In genomic region chr7:56092789-56093531, GRCh38 we compare ENCODE assay signal across 9 cellular contexts. TPM values are rescaled to one million over a fixed set of nuclear protein-coding genes. Genes with fewer than 3 reads are reported as not detected.
DNase-seq lines count a peak whose midpoint lies in the region; ATAC-seq, FAIRE-seq and TF ChIP-seq lines count a peak whose summit lies in the region.
"Had no signal": no experiment of that assay in that cellular context is flagged by ENCODE, and none has a peak within 500 bp of the region (broad histone marks: within the 10 kb centered on the region; RNA-seq: fewer than 3 reads in every experiment).

PHKG1 (minus strand) TSS chr7:56092952; CDS start chr7:56088941, 4,011 bp downstream.

- H3K4me3 Mint-ChIP-seq in WTC11, result no peak within 1 kb of the TSS
- H3K4me3 Mint-ChIP-seq in CD8-positive, alpha-beta T cell, result no peak within 1 kb of the TSS
- H3K4me3 Mint-ChIP-seq: activated naive CD8-positive, alpha-beta T cell treated with anti-CD3 and anti-CD28 coated beads, Interleukin-2, amount 10 ng/mL, durations not matched to agents 7 days and 5 days had no signal

- H3K27ac ChIP-seq in CD8-positive, alpha-beta T cell (ENCODE audit: low read depth, low read length), result no peak within 1 kb of the TSS

- intact Hi-C loops in cardiac septum (cut with DNase I), result no loop called here
- intact Hi-C loops in CD8-positive, alpha-beta T cell (cut with DNase I, micrococcal nuclease), result no loop called here

- H3K27me3 Mint-ChIP-seq in WTC11 (ENCODE audit: low read depth), result peaks cover 3% of the 10 kb centered on the region; the same call in 1 of the 2 replicates
- H3K27me3 Mint-ChIP-seq in CD8-positive, alpha-beta T cell (ENCODE audit: low read depth), result no peaks in the 10 kb centered on the region
- H3K27me3 Mint-ChIP-seq: activated naive CD8-positive, alpha-beta T cell treated with anti-CD3 and anti-CD28 coated beads, Interleukin-2, amount 10 ng/mL, durations not matched to agents 7 days and 5 days had no signal

- no peaks in the 10 kb centered on the region for H3K9me3 ChIP-seq in CD8-positive, alpha-beta T cell (ENCODE audit: low read length)

- H3K9me3 Mint-ChIP-seq in WTC11, result peaks cover 4% of the 10 kb centered on the region
- no peaks in the 10 kb centered on the region for H3K9me3 Mint-ChIP-seq in CD8-positive, alpha-beta T cell
- H3K9me3 Mint-ChIP-seq: activated naive CD8-positive, alpha-beta T cell treated with anti-CD3 and anti-CD28 coated beads, Interleukin-2, amount 10 ng/mL, durations not matched to agents 7 days and 5 days had no signal

- TF ChIP-seq CTCF in WTC11 (IDR thresholded peaks at IDR 0.05), result no peak
- no peak for TF ChIP-seq CTCF in CD8-positive, alpha-beta T cell (IDR thresholded peaks at IDR 0.05)

- H3K36me3 ChIP-seq in CD8-positive, alpha-beta T cell (ENCODE audit: insufficient read depth, low read length), result no peaks in the 10 kb centered on the region

- H3K4me1 ChIP-seq in CD8-positive, alpha-beta T cell (ENCODE audit: insufficient read depth, low read length), result no peaks in the 10 kb centered on the region

- peaks cover 10% of the 10 kb centered on the region for H3K36me3 Mint-ChIP-seq in WTC11
- peaks cover 15% of the 10 kb centered on the region for H3K36me3 Mint-ChIP-seq in CD8-positive, alpha-beta T cell

- H3K27ac Mint-ChIP-seq in WTC11, result no peak within 1 kb of the TSS
- no peak within 1 kb of the TSS for H3K27ac Mint-ChIP-seq in CD8-positive, alpha-beta T cell
- H3K27ac Mint-ChIP-seq: activated naive CD8-positive, alpha-beta T cell treated with anti-CD3 and anti-CD28 coated beads, Interleukin-2, amount 10 ng/mL, durations not matched to agents 7 days and 5 days had no signal

- POLR2A ChIA-PET in WTC11 (lab: Charles Lee), result interaction anchor here (1.0 to 1.9 kb wide), 2 partner anchors 10 to 42 kb away, joined by 4 read pairs; partner anchors contain the start of genes CCT6A and PSPH
- POLR2A ChIA-PET in CD8-positive, alpha-beta T cell (lab: Charles Lee), result interaction anchor here (0.7 kb wide), 1 partner anchor 12 kb away, joined by 3 read pairs; no protein-coding TSS in a partner anchor

- FAIRE-seq in HTR-8/SVneo (lab: Jason Lieb, UNC), result no peak

- no peak within 1 kb of the TSS for H3K4me3 ChIP-seq in CD8-positive, alpha-beta T cell (ENCODE audit: low read depth, low read length)

- DNase-seq in AG08395 (ENCODE audit: low spot score), result peak; percentile 94
- DNase-seq in HTR-8/SVneo (ENCODE audit: insufficient read length, low spot score), result peak; percentile 29
- peak; percentile 36 for DNase-seq in WTC11 (ENCODE audit: low spot score)
- DNase-seq in cardiac septum (ENCODE audit: low spot score), result peak; percentile 89
- peak; percentile 84 for DNase-seq in putamen (ENCODE audit: low spot score)
- no peak for DNase-seq in activated effector memory CD4-positive, alpha-beta T cell treated with anti-CD3 and anti-CD28 coated beads, Interleukin-2, amount 50 U/mL, for 16 hours
- DNase-seq in CD8-positive, alpha-beta T cell, result no peak
- DNase-seq: activated naive CD8-positive, alpha-beta T cell treated with anti-CD3 and anti-CD28 coated beads, Interleukin-2, amount 10 ng/mL, durations not matched to agents 7 days and 5 days had no signal

- no peaks in the 10 kb centered on the region for H3K27me3 ChIP-seq in CD8-positive, alpha-beta T cell (ENCODE audit: insufficient read depth, low read length)

- CTCF ChIA-PET in WTC11 (lab: Charles Lee), result interaction anchor here (0.7 to 1.3 kb wide), 6 partner anchors 10 to 87 kb away, joined by 3 to 5 read pairs (median 4); no protein-coding TSS in a partner anchor
- CTCF ChIA-PET in CD8-positive, alpha-beta T cell (lab: Charles Lee), result interaction anchor here (1.4 kb wide), 3 partner anchors 10 to 87 kb away, joined by 3 to 7 read pairs (median 3); no protein-coding TSS in a partner anchor

- H3K4me1 Mint-ChIP-seq in WTC11, result no peaks in the 10 kb centered on the region
- no peaks in the 10 kb centered on the region for H3K4me1 Mint-ChIP-seq in CD8-positive, alpha-beta T cell (ENCODE audit: low read depth)

- ATAC-seq in WTC11 (peak; percentile 97), GM21529 (IDR thresholded peaks at IDR 0.05; ENCODE audit: unreplicated experiment) (no peak)
- ATAC-seq in CD8-positive, alpha-beta T cell, result no peak

TF ChIP-seq in WTC11, 78 proteins besides CTCF, POLR2A, EP300 and RAD21:
- TF ChIP-seq ESRRA (CRISPR knock-in tag; IDR thresholded peaks at IDR 0.05; ENCODE audit: borderline replicate concordance) (no peak), ZNF232 (CRISPR knock-in tag; IDR thresholded peaks at IDR 0.05) (no peak), E2F1 (CRISPR knock-in tag; IDR thresholded peaks at IDR 0.05) (no peak)

RNA-seq across cellular contexts. Expression of gene PHKG1, which starts in this region (rescaled TPM):
- total RNA-seq in WTC11 (2021) (not detected in 3 replicates), cardiac septum (15.3 TPM)
- 1 to 10 TPM; 8.9 to 9.6 TPM for total RNA-seq in CD8-positive, alpha-beta T cell

Comparison
In these comparisons a context has a peak if more than half of its experiments do, and no peak if none do; other contexts are left out.
1. Peak in DNase-seq and ATAC-seq in WTC11; RNA of the gene not detected or under 1 TPM.
2. DNase-seq: peak in AG08395 (single experiment), HTR-8/SVneo (single experiment), cardiac septum (single experiment) and putamen (single experiment); none in activated effector memory CD4-positive, alpha-beta T cell treated with anti-CD3 and anti-CD28 coated beads, Interleukin-2, amount 50 U/mL, for 16 hours (single experiment) and CD8-positive, alpha-beta T cell (0 of 7).